9 cellular contexts compared by ENCODE assay signal in the genomic region with DNA sequence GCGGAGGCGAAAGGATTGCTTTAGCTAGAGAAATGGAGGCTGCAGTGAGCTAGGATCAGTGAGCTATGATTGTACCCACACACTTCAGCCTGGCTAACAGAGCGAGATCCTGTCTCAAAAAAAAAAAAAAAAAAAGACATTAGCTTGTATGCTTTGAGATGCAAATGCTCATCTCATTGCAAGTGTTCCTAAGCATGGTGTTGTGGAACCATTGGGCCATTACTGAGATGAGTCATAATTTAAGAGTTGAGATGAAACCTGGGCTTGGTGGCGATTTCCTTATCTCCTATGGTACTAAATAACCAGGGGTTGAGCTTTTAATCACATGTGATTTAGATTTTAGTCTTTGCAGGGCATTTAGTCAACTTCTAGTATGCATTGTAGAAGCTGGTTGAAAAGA. TPM values are rescaled to one million over a fixed set of nuclear protein-coding genes. Genes with fewer than 3 reads are reported as not detected.
A peak's percentile ranks its signal among the peaks of the same experiment; 100 is the strongest.
DNase-seq lines count a peak whose midpoint lies in the region; ATAC-seq, FAIRE-seq and TF ChIP-seq lines count a peak whose summit lies in the region.
"Had no signal": no experiment of that assay in that cellular context is flagged by ENCODE, and none has a peak within 500 bp of the region (broad histone marks: within the 10 kb centered on the region; RNA-seq: fewer than 3 reads in every experiment).

No MANE protein-coding gene starts in this region.

- in situ Hi-C loops in ACHN (cut with HindIII; ENCODE audit: low pct_ligation_motif_present, low pct_unique_long_range_greater_than_20kb, low sequenced_read_pairs) (no loop called here), K562 (cut with MboI) (no loop called here), transverse colon (cut with MboI; ENCODE audit: low pct_ligation_motif_present in 1 of 4, low pct_unique_long_range_greater_than_20kb in 1 of 4, low sequenced_read_pairs in 3 of 4) (no loop called here)

- POLR2A ChIA-PET in K562 (lab: Yijun Ruan, JAX): interaction anchor here (1.0 to 2.2 kb wide), 4 partner anchors 8 to 141 kb away, joined by 4 to 9 read pairs (median 6); partner anchors contain the start of gene PRKRA

- H3K9me1 ChIP-seq in K562 (ENCODE audit: control insufficient read depth, insufficient read depth, low read length): no peaks in the 10 kb centered on the region

- no peak overlapping the region for H2AFZ ChIP-seq in K562 (ENCODE audit: low read depth, low read length)

- no peaks in the 10 kb centered on the region for H3K27me3 ChIP-seq in K562 (ENCODE audit: control insufficient read depth in 2 of 2, insufficient read depth in 2 of 2, low read length in 2 of 2)
- no peaks in the 10 kb centered on the region for H3K27me3 ChIP-seq in transverse colon
- H3K27me3 ChIP-seq in heart right ventricle: no peaks in the 10 kb centered on the region

- peak; percentile 53 for DNase-seq in ACHN
- DNase-seq in K562 (ENCODE audit: extremely low read depth in 1 of 4, low spot score in 3 of 4): peak in 2 of 4 experiments; percentile 22 to 25
- no peak for DNase-seq in transverse colon
- no peak for DNase-seq in left lobe of liver (ENCODE audit: low spot score)
- DNase-seq in heart right ventricle: no peak
- DNase-seq in RPMI8226: no peak

- no peak for FAIRE-seq in K562 (lab: Jason Lieb, UNC)
- FAIRE-seq: bronchial epithelial cell had no signal

- H3K27ac ChIP-seq in K562 (ENCODE audit: extremely low read depth, low read depth, low read length) (no peak overlapping the region), transverse colon (no peak overlapping the region), heart right ventricle (no peak overlapping the region)

- no TSS peak for BruUV-seq in K562 (replicated peaks; lab: Mats Ljungman, UMichigan)

- H3K36me3 ChIP-seq in K562 (ENCODE audit: control insufficient read depth, insufficient read depth, low read length): peaks cover 11% of the 10 kb centered on the region; the same call in 1 of the 3 replicates
- peaks cover 0 to 6% (median 1%) of the 10 kb centered on the region in 4 donors for H3K36me3 ChIP-seq in transverse colon
- H3K36me3 ChIP-seq in heart right ventricle: peaks cover 0 to 18% (median under 1%) of the 10 kb centered on the region in 9 donors

- intact Hi-C loops in K562 (cut with micrococcal nuclease): no loop called here
- intact Hi-C loops in transverse colon (cut with DNase I; ENCODE audit: low total_unique reads): loop anchor here (10.0 kb wide), 1 partner anchor 342 kb away; no protein-coding TSS in a partner anchor
- intact Hi-C loops in heart right ventricle (cut with DNase I): loop anchor here in 1 of 10 donors (5.0 kb wide), 1 partner anchor 40 kb away; no protein-coding TSS in a partner anchor

- H3K4me2 ChIP-seq in K562 (ENCODE audit: insufficient read depth, low read length): no peak overlapping the region

- no peaks in the 10 kb centered on the region for H3K9me3 ChIP-seq in K562 (replicated peaks; ENCODE audit: control insufficient read depth, insufficient read depth, low read depth, low read length)
- H3K9me3 ChIP-seq in transverse colon: no peaks in the 10 kb centered on the region
- no peaks in the 10 kb centered on the region for H3K9me3 ChIP-seq in heart right ventricle

- peaks cover 48% of the 10 kb centered on the region for H3K79me2 ChIP-seq in K562 (ENCODE audit: control insufficient read depth, insufficient read depth, low read length)

- H3K4me1 ChIP-seq in K562 (replicated peaks in 1 of 2; ENCODE audit: control insufficient read depth in 2 of 2, insufficient read depth in 2 of 2, low read length in 2 of 2): peaks cover 23 to 26% of the 10 kb centered on the region in 2 experiments
- peaks cover 18 to 55% (median 40%) of the 10 kb centered on the region in 4 donors for H3K4me1 ChIP-seq in transverse colon
- peaks cover 3 to 63% (median 59%) of the 10 kb centered on the region in 9 donors for H3K4me1 ChIP-seq in heart right ventricle

- no peak overlapping the region for H3K4me3 ChIP-seq in K562
- H3K4me3 ChIP-seq in transverse colon: peak overlapping the region in 1 of 4 donors; percentile 77
- peak overlapping the region in 3 of 10 donors; percentile 76 to 92 (median 87) for H3K4me3 ChIP-seq in heart right ventricle

- no peak for TF ChIP-seq POLR2A in K562 (conservative IDR thresholded peaks at IDR 0.05)
- TF ChIP-seq POLR2A in transverse colon (IDR thresholded peaks at IDR 0.05): no peak

- no peak for TF ChIP-seq RAD21 in K562 (CRISPR knock-in tag; conservative IDR thresholded peaks at IDR 0.05 in 1 of 2, IDR thresholded peaks at IDR 0.05 in 1 of 2)

- CTCF ChIA-PET in K562 (lab: Yijun Ruan, JAX; ENCODE audit: low intra/inter-chr PET ratio): no interaction called here

- TF ChIP-seq EP300 in K562 (IDR thresholded peaks at IDR 0.05; ENCODE audit: low read length): no peak
- TF ChIP-seq EP300 in transverse colon (IDR thresholded peaks at IDR 0.05; ENCODE audit: low read depth): no peak

- no peak overlapping the region for H3K9ac ChIP-seq in K562 (ENCODE audit: insufficient read depth in 1 of 2, low read depth in 2 of 2, low read length in 2 of 2)

- peak; percentile 34 for ATAC-seq in GM18867 (IDR thresholded peaks at IDR 0.05; ENCODE audit: unreplicated experiment)
- peak; percentile 20 for ATAC-seq in HG03280 (IDR thresholded peaks at IDR 0.05; ENCODE audit: unreplicated experiment)
- ATAC-seq in K562: no peak
- ATAC-seq in left lobe of liver: no peak
- no peak for ATAC-seq in heart right ventricle

- H4K20me1 ChIP-seq in K562 (replicated peaks; ENCODE audit: control insufficient read depth, insufficient read depth, low read length): no peaks in the 10 kb centered on the region

- WGBS in K562 (ENCODE audit: insufficient coverage, low coverage, missing lambda C conversion rate): 67% methylated on average over 3 of the region's 4 CpGs
- WGBS in transverse colon (ENCODE audit: low coverage in 1 of 2), 2 donors: 80 to 83% methylated on average over 4 of the region's 4 CpGs
- WGBS in heart right ventricle, 2 donors: 86% methylated on average over 4 of the region's 4 CpGs

- TF ChIP-seq CTCF in K562 (IDR thresholded peaks at IDR 0.05 in 2 of 3, conservative IDR thresholded peaks at IDR 0.05 in 1 of 3; ENCODE audit: insufficient read depth in 2 of 3, low read depth in 1 of 3, low read length in 3 of 3) (no peak), transverse colon (IDR thresholded peaks at IDR 0.05) (no peak), heart right ventricle (IDR thresholded peaks at IDR 0.05) (no peak)

RNA-seq across cellular contexts. Expression of gene PLEKHA3, which starts 2.2 kb away (rescaled TPM):
- 7.1 and 8.8 TPM in 2 replicates for total RNA-seq in K562 (2011; cell fraction: chromatin; rRNA removed; ENCODE audit: low replicate concordance)
- total RNA-seq in K562 (2011; cell fraction: nucleolus; rRNA removed): 2.8 and 2.9 TPM in 2 replicates
- 6.7 and 16.4 TPM in 2 replicates for total RNA-seq in K562 (2011; cell fraction: nucleoplasm; rRNA removed)
- total RNA-seq in K562 (2014; rRNA removed) (6.4 and 6.9 TPM in 2 replicates), K562 (2014; rRNA removed; fragmentation: Illumina TruSeq; extraction: Trizol) (11.7 and 18.5 TPM in 2 replicates), K562 (2015; rRNA removed; fragmentation: Illumina TruSeq; extraction: Trizol) (8.4 and 10.5 TPM in 2 replicates), K562 (2021) (19.6 and 23.4 TPM in 2 replicates), transverse colon (10 to 100 TPM in 3 of 4 donors, 1 to 10 TPM in 1; 8.2 to 83.2 (median 11.0) TPM), left lobe of liver (13.3 TPM), heart right ventricle (10 to 100 TPM; 32.4 to 53.2 (median 41.4) TPM)
- polyA plus RNA-seq in K562 (2011; rRNA removed) (14.9 and 21.8 TPM in 2 replicates), K562 (2014; fragmentation: Illumina TruSeq; extraction: Trizol) (6.8 and 8.8 TPM in 2 replicates), K562 (2014; fragmentation: Nextera tagmentation; extraction: Ambion mirVana) (1 to 10 TPM; 2.3 to 2.6 TPM), K562 (2014; rRNA removed) (9.7 and 12.0 TPM in 2 replicates), heart right ventricle (1 to 10 TPM; 2.5 to 6.4 TPM)
- 1.6 and 2.8 TPM in 2 replicates for polyA plus RNA-seq in K562 (2011; cell fraction: cytosol; rRNA removed)
- 3.7 and 7.0 TPM in 2 replicates for polyA plus RNA-seq in K562 (2011; cell fraction: nucleus; rRNA removed)
- polyA plus RNA-seq in K562 (2012): 6.8 and 7.4 TPM in 2 replicates
- polyA minus RNA-seq in K562 (2011; rRNA and poly(A)+ RNA removed): 15.1 and 15.8 TPM in 2 replicates
- polyA minus RNA-seq in K562 (2011; cell fraction: cytosol; rRNA and poly(A)+ RNA removed): 5.8 and 11.0 TPM in 2 replicates
- polyA minus RNA-seq in K562 (2011; cell fraction: nucleus; rRNA and poly(A)+ RNA removed): 5.9 and 7.7 TPM in 2 replicates

RNA-seq across cellular contexts. Expression of gene FKBP7, which starts 4.0 kb away (rescaled TPM):
- 6.4 and 7.4 TPM in 2 replicates for total RNA-seq in K562 (2011; cell fraction: chromatin; rRNA removed; ENCODE audit: low replicate concordance)
- total RNA-seq in K562 (2011; cell fraction: nucleolus; rRNA removed): 5.1 and 7.3 TPM in 2 replicates
- 8.4 and 9.8 TPM in 2 replicates for total RNA-seq in K562 (2011; cell fraction: nucleoplasm; rRNA removed)
- total RNA-seq in K562 (2014; rRNA removed) (9.5 and 15.9 TPM in 2 replicates), K562 (2014; rRNA removed; fragmentation: Illumina TruSeq; extraction: Trizol) (12.6 and 13.5 TPM in 2 replicates), K562 (2015; rRNA removed; fragmentation: Illumina TruSeq; extraction: Trizol) (12.0 and 14.7 TPM in 2 replicates), K562 (2021) (6.1 and 7.0 TPM in 2 replicates), transverse colon (1 to 10 TPM in 2 of 4 donors, under 1 TPM in 1, not detected in 1; 0.37 to 5.2 (median 2.6) TPM), left lobe of liver (3.4 TPM), heart right ventricle (10 to 100 TPM in 4 of 10 donors, 1 to 10 TPM in 6; 6.1 to 11.3 (median 9.2) TPM)
- polyA plus RNA-seq in K562 (2011; rRNA removed) (16.8 and 19.2 TPM in 2 replicates), K562 (2014; fragmentation: Illumina TruSeq; extraction: Trizol) (17.4 and 19.9 TPM in 2 replicates), K562 (2014; fragmentation: Nextera tagmentation; extraction: Ambion mirVana) (10 to 100 TPM; 19.3 to 23.2 TPM), K562 (2014; rRNA removed) (19.0 and 22.7 TPM in 2 replicates), heart right ventricle (10 to 100 TPM in 1 of 2 donors, 1 to 10 TPM in 1; 6.1 to 12.4 TPM)
- 4.2 and 7.4 TPM in 2 replicates for polyA plus RNA-seq in K562 (2011; cell fraction: cytosol; rRNA removed)
- polyA plus RNA-seq in K562 (2011; cell fraction: nucleus; rRNA removed): 5.3 and 9.0 TPM in 2 replicates
- polyA plus RNA-seq in K562 (2012): 7.0 and 9.1 TPM in 2 replicates
- 12.5 and 13.7 TPM in 2 replicates for polyA minus RNA-seq in K562 (2011; rRNA and poly(A)+ RNA removed)
- polyA minus RNA-seq in K562 (2011; cell fraction: cytosol; rRNA and poly(A)+ RNA removed): 4.0 and 4.6 TPM in 2 replicates
- polyA minus RNA-seq in K562 (2011; cell fraction: nucleus; rRNA and poly(A)+ RNA removed): 5.4 and 7.9 TPM in 2 replicates

RNA-seq across cellular contexts. Expression of gene PJVK, which starts 31.3 kb away (rescaled TPM):
- 1.5 and 4.6 TPM in 2 replicates for total RNA-seq in K562 (2011; cell fraction: chromatin; rRNA removed; ENCODE audit: low replicate concordance)
- 1.5 and 1.8 TPM in 2 replicates for total RNA-seq in K562 (2011; cell fraction: nucleolus; rRNA removed)
- total RNA-seq in K562 (2011; cell fraction: nucleoplasm; rRNA removed): 2.9 and 4.0 TPM in 2 replicates
- 0.41 and 0.95 TPM in 2 replicates for total RNA-seq in K562 (2014; rRNA removed)
- total RNA-seq in K562 (2014; rRNA removed; fragmentation: Illumina TruSeq; extraction: Trizol): 0.41 and 0.73 TPM in 2 replicates
- 0.45 and 0.58 TPM in 2 replicates for total RNA-seq in K562 (2015; rRNA removed; fragmentation: Illumina TruSeq; extraction: Trizol)
- total RNA-seq in K562 (2021): 0.78 and 0.87 TPM in 2 replicates
- 1.5 and 2.6 TPM in 2 replicates for polyA plus RNA-seq in K562 (2011; rRNA removed)
- polyA plus RNA-seq in K562 (2011; cell fraction: cytosol; rRNA removed): 0.15 and 0.75 TPM in 2 replicates
- polyA plus RNA-seq in K562 (2011; cell fraction: nucleus; rRNA removed): 2.2 and 4.2 TPM in 2 replicates
- polyA plus RNA-seq in K562 (2012): 0.70 and 0.96 TPM in 2 replicates
- polyA plus RNA-seq in K562 (2014; fragmentation: Illumina TruSeq; extraction: Trizol): 0.43 and 0.71 TPM in 2 replicates
- under 1 TPM; 0.11 to 0.24 TPM for polyA plus RNA-seq in K562 (2014; fragmentation: Nextera tagmentation; extraction: Ambion mirVana)
- 1.2 and 2.1 TPM in 2 replicates for polyA plus RNA-seq in K562 (2014; rRNA removed)
- 1.0 and 1.3 TPM in 2 replicates for polyA minus RNA-seq in K562 (2011; rRNA and poly(A)+ RNA removed)
- polyA minus RNA-seq in K562 (2011; cell fraction: cytosol; rRNA and poly(A)+ RNA removed): 0.91 TPM in 1 of 2 replicates, not detected in the other
- 1.1 and 2.4 TPM in 2 replicates for polyA minus RNA-seq in K562 (2011; cell fraction: nucleus; rRNA and poly(A)+ RNA removed)
- total RNA-seq in transverse colon: 1 to 10 TPM in 2 of 4 donors, not detected in 2; 1.6 to 3.2 TPM
- 1.8 TPM for total RNA-seq in left lobe of liver
- 1 to 10 TPM in 7 of 10 donors, under 1 TPM in 3; 0.57 to 2.0 (median 1.7) TPM for total RNA-seq in heart right ventricle
- polyA plus RNA-seq in heart right ventricle: 1 to 10 TPM in 1 of 2 donors, under 1 TPM in 1; 0.54 to 6.6 TPM

RNA-seq across cellular contexts. Expression of gene PRKRA, which starts 31.5 kb away (rescaled TPM):
- 68.4 and 99.5 TPM in 2 replicates for total RNA-seq in K562 (2011; cell fraction: chromatin; rRNA removed; ENCODE audit: low replicate concordance)
- 60.4 and 62.4 TPM in 2 replicates for total RNA-seq in K562 (2011; cell fraction: nucleolus; rRNA removed)
- 79.3 and 112 TPM in 2 replicates for total RNA-seq in K562 (2011; cell fraction: nucleoplasm; rRNA removed)
- total RNA-seq in K562 (2014; rRNA removed) (78.1 and 103 TPM in 2 replicates), K562 (2014; rRNA removed; fragmentation: Illumina TruSeq; extraction: Trizol) (57.2 and 63.0 TPM in 2 replicates), K562 (2015; rRNA removed; fragmentation: Illumina TruSeq; extraction: Trizol) (54.8 and 62.9 TPM in 2 replicates), K562 (2021) (50.4 and 53.9 TPM in 2 replicates), transverse colon (100 to 1,000 TPM in 1 of 4 donors, 10 to 100 TPM in 3; 35.6 to 317 (median 56.9) TPM), left lobe of liver (16.4 TPM), heart right ventricle (10 to 100 TPM; 39.8 to 55.3 (median 44.3) TPM)
- polyA plus RNA-seq in K562 (2011; rRNA removed) (63.9 and 70.6 TPM in 2 replicates), K562 (2014; fragmentation: Illumina TruSeq; extraction: Trizol) (43.0 and 52.3 TPM in 2 replicates), K562 (2014; fragmentation: Nextera tagmentation; extraction: Ambion mirVana) (10 to 100 TPM; 14.1 to 20.4 TPM), K562 (2014; rRNA removed) (46.0 and 46.1 TPM in 2 replicates), heart right ventricle (10 to 100 TPM; 39.7 to 40.3 TPM)
- 34.5 and 34.8 TPM in 2 replicates for polyA plus RNA-seq in K562 (2011; cell fraction: cytosol; rRNA removed)
- polyA plus RNA-seq in K562 (2011; cell fraction: nucleus; rRNA removed): 57.3 and 58.6 TPM in 2 replicates
- 42.2 and 48.1 TPM in 2 replicates for polyA plus RNA-seq in K562 (2012)
- 61.3 and 77.9 TPM in 2 replicates for polyA minus RNA-seq in K562 (2011; rRNA and poly(A)+ RNA removed)
- polyA minus RNA-seq in K562 (2011; cell fraction: cytosol; rRNA and poly(A)+ RNA removed): 32.4 and 41.6 TPM in 2 replicates
- 74.0 and 107 TPM in 2 replicates for polyA minus RNA-seq in K562 (2011; cell fraction: nucleus; rRNA and poly(A)+ RNA removed)

Comparison
In these comparisons a context has a peak if more than half of its experiments do, and no peak if none do; other contexts are left out.
1. ATAC-seq: peak in GM18867 (single experiment) and HG03280 (single experiment); none in K562 (single experiment), left lobe of liver (single experiment) and heart right ventricle (0 of 8).